14 cellular contexts compared by ENCODE assay signal in genomic region chr17:79073706-79074088, GRCh38. TPM values are rescaled to one million over a fixed set of nuclear protein-coding genes. Genes with fewer than 3 reads are reported as not detected.
DNase-seq lines count a peak whose midpoint lies in the region; TF ChIP-seq lines count a peak whose summit lies in the region.
"Had no signal": no experiment of that assay in that cellular context is flagged by ENCODE, and none has a peak within 500 bp of the region (broad histone marks: within the 10 kb centered on the region; RNA-seq: fewer than 3 reads in every experiment).

No MANE protein-coding gene starts in this region.

- H3K27me3 ChIP-seq in endodermal cell (ENCODE audit: control insufficient read depth, insufficient read depth, low read length, poor library complexity, severe bottlenecking) (no peaks in the 10 kb centered on the region), skeletal muscle tissue (ENCODE audit: control insufficient read depth in 3 of 3, insufficient read depth in 3 of 3, low read length in 3 of 3) (no peaks in the 10 kb centered on the region), testis (no peaks in the 10 kb centered on the region)
- H3K27me3 ChIP-seq: gastrocnemius medialis had no signal

- intact Hi-C loops in CD14-positive monocyte (cut with micrococcal nuclease) (no loop called here), testis (cut with DNase I; ENCODE audit: low total_unique reads) (no loop called here)

- TF ChIP-seq POLR2A in testis (IDR thresholded peaks at IDR 0.05): no peak

- H3K4me1 Mint-ChIP-seq in CD14-positive monocyte: peaks cover 27% of the 10 kb centered on the region
- H3K4me1 Mint-ChIP-seq in endodermal cell: peaks cover 8% of the 10 kb centered on the region

- H3K27ac Mint-ChIP-seq in CD14-positive monocyte (peak overlapping the region in 5 of 7 donors; percentile 47 to 94 (median 89)), endodermal cell (no peak overlapping the region)

- no peaks in the 10 kb centered on the region for H3K4me1 ChIP-seq in endodermal cell (ENCODE audit: control insufficient read depth, insufficient read depth, low read length)
- peaks cover 21 to 39% (median 30%) of the 10 kb centered on the region in 3 donors for H3K4me1 ChIP-seq in skeletal muscle tissue (ENCODE audit: control insufficient read depth in 3 of 3, insufficient read depth in 3 of 3, low read length in 3 of 3)
- no peaks in the 10 kb centered on the region for H3K4me1 ChIP-seq in testis

- H3K9me3 ChIP-seq in endodermal cell (ENCODE audit: control insufficient read depth, low read length) (no peaks in the 10 kb centered on the region), skeletal muscle tissue (ENCODE audit: control insufficient read depth in 3 of 3, low read length in 3 of 3) (no peaks in the 10 kb centered on the region), testis (no peaks in the 10 kb centered on the region)
- H3K9me3 ChIP-seq: gastrocnemius medialis had no signal

- no peak overlapping the region for H3K9ac ChIP-seq in endodermal cell (ENCODE audit: extremely low read depth, low read length, poor library complexity, severe bottlenecking)
- H3K9ac ChIP-seq in skeletal muscle tissue (ENCODE audit: low read depth in 1 of 3, low read length in 3 of 3): no peak overlapping the region

- H3K4me3 Mint-ChIP-seq in CD14-positive monocyte (no peak overlapping the region), endodermal cell (no peak overlapping the region)

- DNase-seq in CD14-positive monocyte (ENCODE audit: low spot score): no peak
- peak; percentile 76 for DNase-seq in LoVo (ENCODE audit: low spot score)
- peak; percentile 42 for DNase-seq in endodermal cell
- no peak for DNase-seq in activated CD4-positive, alpha-beta T cell treated with anti-CD3 and anti-CD28 coated beads for 1 hour
- DNase-seq in activated CD4-positive, CD25-positive, alpha-beta regulatory T cell treated with anti-CD3 and anti-CD28 coated beads, Interleukin-2, amount 50 U/mL, for 72 hours: no peak
- no peak for DNase-seq in RPMI8226
- DNase-seq in testis: no peak
- DNase-seq: activated CD4-positive, CD25-positive, alpha-beta regulatory T cell; gastrocnemius medialis; NCI-H1048 had no signal

- H3K4me3 ChIP-seq in endodermal cell (ENCODE audit: low read length) (no peak overlapping the region), skeletal muscle tissue (ENCODE audit: low read length in 3 of 3) (no peak overlapping the region), testis (peak overlapping the region in 1 of 2 donors; percentile 78)

- 90 to 92% methylated on average over 4 to 6 of the region's 6 CpGs for WGBS in endodermal cell (ENCODE audit: insufficient coverage in 1 of 2, insufficient read length in 1 of 2), 2 experiments
- WGBS in testis, 2 donors: 54 to 72% methylated on average over 6 of the region's 6 CpGs

- H3K36me3 Mint-ChIP-seq in CD14-positive monocyte (peaks cover 11 to 15% of the 10 kb centered on the region in 2 donors), endodermal cell (ENCODE audit: low read depth) (peaks cover 7% of the 10 kb centered on the region)

- H3K27me3 Mint-ChIP-seq in CD14-positive monocyte (ENCODE audit: low read depth in 3 of 3): peaks cover 0 to 4% (median 1%) of the 10 kb centered on the region in 3 donors
- H3K27me3 Mint-ChIP-seq in endodermal cell (ENCODE audit: insufficient read depth): peaks cover 9% of the 10 kb centered on the region
- H3K27me3 Mint-ChIP-seq: central memory CD8-positive, alpha-beta T cell; stimulated activated memory B cell treated with anti-CD40 and anti-IgM and Interleukin-4, amounts not matched to agents 10 μg/mL and 1 μg/mL and 100 μg/mL, for 72 hours had no signal

- H3K27ac ChIP-seq in endodermal cell (ENCODE audit: low read depth, low read length) (no peak overlapping the region), skeletal muscle tissue (ENCODE audit: low read depth, low read length) (peak overlapping the region; percentile 80), testis (peak overlapping the region in 1 of 2 donors; percentile 86)

- H3K36me3 ChIP-seq in endodermal cell (ENCODE audit: control insufficient read depth, insufficient read depth, low read length) (peaks cover 4% of the 10 kb centered on the region), skeletal muscle tissue (ENCODE audit: control insufficient read depth in 3 of 3, insufficient read depth in 3 of 3, low read length in 3 of 3) (peaks cover 4 to 6% (median 5%) of the 10 kb centered on the region in 3 donors), testis (ENCODE audit: low read depth, missing control alignments) (no peaks in the 10 kb centered on the region)

- peaks cover 0 to 3% (median 0%) of the 10 kb centered on the region in 7 donors for H3K9me3 Mint-ChIP-seq in CD14-positive monocyte
- H3K9me3 Mint-ChIP-seq in endodermal cell: no peaks in the 10 kb centered on the region
- H3K9me3 Mint-ChIP-seq: central memory CD8-positive, alpha-beta T cell; stimulated activated memory B cell treated with anti-CD40 and anti-IgM and Interleukin-4, amounts not matched to agents 10 μg/mL and 1 μg/mL and 100 μg/mL, for 72 hours; T-helper 1 cell treated with Interleukin-12 subunit alpha and Interleukin-12 subunit beta and Interleukin-4 antibody, amounts not matched to agents 30 μg/mL and 1 μg/mL, for 36 hours had no signal

- TF ChIP-seq CTCF in CD14-positive monocyte (IDR thresholded peaks at IDR 0.05): no peak
- no peak for TF ChIP-seq CTCF in endodermal cell (conservative IDR thresholded peaks at IDR 0.05)
- no peak for TF ChIP-seq CTCF in testis (IDR thresholded peaks at IDR 0.05)

RNA-seq across cellular contexts. Expression of gene ENGASE, which starts 0.9 kb away (rescaled TPM):
- polyA plus RNA-seq in CD14-positive monocyte: 1 to 10 TPM; 2.6 to 3.0 TPM
- total RNA-seq in endodermal cell: 10 to 100 TPM; 40.8 to 42.0 TPM
- 33.7 TPM for polyA plus RNA-seq in endodermal cell (2013, experiment 1 of 2)
- polyA plus RNA-seq in endodermal cell (2013, experiment 2 of 2): 27.0 TPM
- 12.5 TPM for total RNA-seq in skeletal muscle tissue
- total RNA-seq in testis: 10 to 100 TPM; 34.9 to 48.5 TPM
- polyA plus RNA-seq in testis (ENCODE audit: insufficient read depth, low read depth, low replicate concordance): 20.3 TPM

RNA-seq across cellular contexts. Expression of gene C1QTNF1, which starts 49.7 kb away (rescaled TPM):
- polyA plus RNA-seq in CD14-positive monocyte: not detected
- total RNA-seq in endodermal cell: 10 to 100 TPM; 16.0 to 16.5 TPM
- 1.5 TPM for polyA plus RNA-seq in endodermal cell (2013, experiment 1 of 2)
- 1.7 TPM for polyA plus RNA-seq in endodermal cell (2013, experiment 2 of 2)
- 6.8 TPM for total RNA-seq in skeletal muscle tissue
- 1 to 10 TPM; 9.1 to 9.8 TPM for total RNA-seq in testis
- 22.5 TPM for polyA plus RNA-seq in testis (ENCODE audit: insufficient read depth, low read depth, low replicate concordance)

Comparison
In these comparisons a context has a peak if more than half of its experiments do, and no peak if none do; other contexts are left out.
1. DNase-seq: peak in LoVo (single experiment) and endodermal cell (single experiment); none in CD14-positive monocyte (single experiment), activated CD4-positive, alpha-beta T cell treated with anti-CD3 and anti-CD28 coated beads for 1 hour (single experiment), activated CD4-positive, CD25-positive, alpha-beta regulatory T cell treated with anti-CD3 and anti-CD28 coated beads, Interleukin-2, amount 50 U/mL, for 72 hours (single experiment), RPMI8226 (single experiment) and testis (single experiment).